In genomic region chr3:43260412-43260811, GRCh38 we compare ENCODE assay signal across 1 cellular context.
TF ChIP-seq lines count a peak whose summit lies in the region.

No MANE protein-coding gene starts in this region.

TF ChIP-seq in IMR-90, 13 proteins besides CTCF, POLR2A, EP300 and RAD21:
- no peak for TF ChIP-seq CHD1 (IDR thresholded peaks at IDR 0.05; ENCODE audit: low read depth, low read length)
- no peak for TF ChIP-seq CEBPB (IDR thresholded peaks at IDR 0.05; ENCODE audit: low read depth, low read length)
- TF ChIP-seq, protein P1, sequence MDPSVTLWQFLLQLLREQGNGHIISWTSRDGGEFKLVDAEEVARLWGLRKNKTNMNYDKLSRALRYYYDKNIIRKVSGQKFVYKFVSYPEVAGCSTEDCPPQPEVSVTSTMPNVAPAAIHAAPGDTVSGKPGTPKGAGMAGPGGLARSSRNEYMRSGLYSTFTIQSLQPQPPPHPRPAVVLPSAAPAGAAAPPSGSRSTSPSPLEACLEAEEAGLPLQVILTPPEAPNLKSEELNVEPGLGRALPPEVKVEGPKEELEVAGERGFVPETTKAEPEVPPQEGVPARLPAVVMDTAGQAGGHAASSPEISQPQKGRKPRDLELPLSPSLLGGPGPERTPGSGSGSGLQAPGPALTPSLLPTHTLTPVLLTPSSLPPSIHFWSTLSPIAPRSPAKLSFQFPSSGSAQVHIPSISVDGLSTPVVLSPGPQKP (IDR thresholded peaks at IDR 0.05; ENCODE audit: borderline replicate concordance, low read depth, low read length): no peak
- TF ChIP-seq RFX5 (IDR thresholded peaks at IDR 0.05; ENCODE audit: low read depth, low read length): no peak
- no peak for TF ChIP-seq MAFK (IDR thresholded peaks at IDR 0.05; ENCODE audit: low read depth, low read length)
- TF ChIP-seq MAZ (IDR thresholded peaks at IDR 0.05; ENCODE audit: borderline replicate concordance, low read depth, low read length): no peak
- TF ChIP-seq, protein P2, sequence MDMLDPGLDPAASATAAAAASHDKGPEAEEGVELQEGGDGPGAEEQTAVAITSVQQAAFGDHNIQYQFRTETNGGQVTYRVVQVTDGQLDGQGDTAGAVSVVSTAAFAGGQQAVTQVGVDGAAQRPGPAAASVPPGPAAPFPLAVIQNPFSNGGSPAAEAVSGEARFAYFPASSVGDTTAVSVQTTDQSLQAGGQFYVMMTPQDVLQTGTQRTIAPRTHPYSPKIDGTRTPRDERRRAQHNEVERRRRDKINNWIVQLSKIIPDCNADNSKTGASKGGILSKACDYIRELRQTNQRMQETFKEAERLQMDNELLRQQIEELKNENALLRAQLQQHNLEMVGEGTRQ (IDR thresholded peaks at IDR 0.05; ENCODE audit: low read depth, low read length): no peak
